9 cellular contexts compared by ENCODE assay signal in genomic region chr3:174439621-174440349, GRCh38.
DNase-seq lines count a peak whose midpoint lies in the region; ATAC-seq lines count a peak whose summit lies in the region.
"Had no signal": no experiment of that assay in that cellular context is flagged by ENCODE, and none has a peak within 500 bp of the region (broad histone marks: within the 10 kb centered on the region; RNA-seq: fewer than 3 reads in every experiment).

No MANE protein-coding gene starts in this region.

- no peaks in the 10 kb centered on the region for H3K36me3 Mint-ChIP-seq in stimulated activated naive CD8-positive, alpha-beta T cell treated with anti-CD3 and anti-CD28 coated beads, Interleukin-15, Interleukin-2, amounts not matched to agents 100 ng/mL and 50 ng/mL, for 24 hours (ENCODE audit: low read depth)

- no peaks in the 10 kb centered on the region for H3K27me3 ChIP-seq in muscle layer of duodenum (ENCODE audit: low read depth, low read length)

- DNase-seq in stimulated activated naive CD8-positive, alpha-beta T cell treated with anti-CD3 and anti-CD28 coated beads, Interleukin-15, Interleukin-2, amounts not matched to agents 100 U/mL and 50 U/mL, for 24 hours, result no peak
- peak; percentile 4 for DNase-seq in SHP77 treated with DMSO at 0.1 percent for 48 hours (lab: John Stamatoyannopoulos, UW)
- DNase-seq in epithelial cell of prostate (ENCODE audit: low read depth, low spot score), result peak; percentile 39
- DNase-seq in NCI-H1417 treated with DMSO at 0.1 percent for 48 hours (lab: John Stamatoyannopoulos, UW), result no peak
- no peak for DNase-seq in activated CD4-positive, CD25-positive, alpha-beta regulatory T cell treated with anti-CD3 and anti-CD28 coated beads, Interleukin-2, amount 50 U/mL, for 72 hours

- no peak for ATAC-seq in stimulated activated naive CD8-positive, alpha-beta T cell treated with anti-CD3 and anti-CD28 coated beads, Interleukin-15, Interleukin-2, amounts not matched to agents 100 U/mL and 50 U/mL, for 24 hours
- no peak for ATAC-seq in GM21786 (IDR thresholded peaks at IDR 0.05; ENCODE audit: unreplicated experiment)

- peaks cover 16% of the 10 kb centered on the region for H3K4me1 Mint-ChIP-seq in stimulated activated naive CD8-positive, alpha-beta T cell treated with anti-CD3 and anti-CD28 coated beads, Interleukin-15, Interleukin-2, amounts not matched to agents 100 ng/mL and 50 ng/mL, for 24 hours (ENCODE audit: low read depth)

- H3K4me1 ChIP-seq in muscle layer of duodenum (ENCODE audit: control insufficient read depth in 1 of 2, insufficient read depth in 2 of 2, low read length in 2 of 2), result no peaks in the 10 kb centered on the region

- H3K27ac Mint-ChIP-seq in stimulated activated naive CD8-positive, alpha-beta T cell treated with anti-CD3 and anti-CD28 coated beads, Interleukin-15, Interleukin-2, amounts not matched to agents 100 ng/mL and 50 ng/mL, for 24 hours, result no peak overlapping the region

- no peaks in the 10 kb centered on the region for H3K9me3 Mint-ChIP-seq in stimulated activated naive CD8-positive, alpha-beta T cell treated with anti-CD3 and anti-CD28 coated beads, Interleukin-15, Interleukin-2, amounts not matched to agents 100 ng/mL and 50 ng/mL, for 24 hours

- H3K27ac ChIP-seq in epithelial cell of prostate (peak overlapping the region; percentile 94), muscle layer of duodenum (ENCODE audit: low read length) (peak overlapping the region; percentile 95)
- H3K27ac ChIP-seq: neutrophil had no signal

- no peaks in the 10 kb centered on the region for H3K9me3 ChIP-seq in muscle layer of duodenum (ENCODE audit: control insufficient read depth in 1 of 2, low read length in 2 of 2)
- H3K9me3 ChIP-seq: neutrophil had no signal

- peaks cover 0 to 8% of the 10 kb centered on the region in 2 donors for H3K36me3 ChIP-seq in muscle layer of duodenum (ENCODE audit: control insufficient read depth in 1 of 2, insufficient read depth in 2 of 2, low read length in 2 of 2)
- H3K36me3 ChIP-seq: neutrophil had no signal

- peak overlapping the region; percentile 69 to 75 for H3K4me3 ChIP-seq in muscle layer of duodenum (ENCODE audit: low read depth in 1 of 2, low read length in 2 of 2)

- peak overlapping the region; percentile 66 for H3K4me3 Mint-ChIP-seq in stimulated activated naive CD8-positive, alpha-beta T cell treated with anti-CD3 and anti-CD28 coated beads, Interleukin-15, Interleukin-2, amounts not matched to agents 100 ng/mL and 50 ng/mL, for 24 hours

- peaks cover 35% of the 10 kb centered on the region for H3K27me3 Mint-ChIP-seq in stimulated activated naive CD8-positive, alpha-beta T cell treated with anti-CD3 and anti-CD28 coated beads, Interleukin-15, Interleukin-2, amounts not matched to agents 100 ng/mL and 50 ng/mL, for 24 hours

Comparison
In these comparisons a context has a peak if more than half of its experiments do, and no peak if none do; other contexts are left out.
1. DNase-seq: peak in SHP77 treated with DMSO at 0.1 percent for 48 hours (single experiment) and epithelial cell of prostate (single experiment); none in stimulated activated naive CD8-positive, alpha-beta T cell treated with anti-CD3 and anti-CD28 coated beads, Interleukin-15, Interleukin-2, amounts not matched to agents 100 U/mL and 50 U/mL, for 24 hours (single experiment), NCI-H1417 treated with DMSO at 0.1 percent for 48 hours (single experiment) and activated CD4-positive, CD25-positive, alpha-beta regulatory T cell treated with anti-CD3 and anti-CD28 coated beads, Interleukin-2, amount 50 U/mL, for 72 hours (single experiment).